35 cellular contexts compared by ENCODE assay signal in the genomic region with DNA sequence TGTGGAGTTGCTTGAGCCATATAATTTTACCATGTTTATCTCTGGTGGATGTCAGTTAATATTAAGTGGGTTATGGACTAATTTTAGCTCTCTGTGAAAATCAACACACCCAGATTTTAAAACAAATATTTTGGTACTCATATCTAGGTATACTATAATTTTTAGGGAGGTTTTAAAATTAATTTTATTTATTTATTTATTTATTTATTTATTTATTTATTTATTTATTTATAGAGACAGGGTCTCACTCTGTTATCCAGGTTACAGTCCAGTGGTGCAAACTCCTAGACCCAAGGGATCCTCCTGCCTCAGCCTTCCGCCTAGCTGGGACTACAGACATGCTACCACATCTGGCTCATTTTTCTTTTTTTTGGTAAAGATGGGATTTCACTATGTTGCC.
"Had no signal": no experiment of that assay in that cellular context is flagged by ENCODE, and none has a peak within 500 bp of the region (broad histone marks: within the 10 kb centered on the region; RNA-seq: fewer than 3 reads in every experiment).

No MANE protein-coding gene starts in this region.

- DNase-seq: Karpas-422, Kasumi-1, MG63, MM.1S, MV-4-11, NCI-H1048, NCI-H1092, NCI-H1092 treated with DMSO at 0.1 percent for 48 hours, NCI-H1105, NCI-H1105 treated with DMSO at 0.1 percent for 48 hours, NCI-H1417, NCI-H1417 treated with DMSO at 0.1 percent for 48 hours, NCI-H1436, NCI-H1436 treated with DMSO at 0.1 percent for 48 hours, NCI-H146, NCI-H1694, NCI-H1694 treated with DMSO at 0.1 percent for 48 hours, NCI-H187, NCI-H187 treated with DMSO at 0.1 percent for 48 hours, NCI-H1930, NCI-H2029, NCI-H2029 treated with DMSO at 0.1 percent for 48 hours, NCI-H2081, NCI-H2081 treated with DMSO at 0.1 percent for 48 hours, NCI-H2107, NCI-H2171, NCI-H2171 treated with DMSO at 0.1 percent for 48 hours, NCI-H2227 treated with DMSO at 0.1 percent for 48 hours, NCI-H226, NCI-H345, NCI-H446, NCI-H446 treated with DMSO at 0.1 percent for 48 hours, NCI-H510A, NCI-H510A treated with DMSO at 0.1 percent for 48 hours, NCI-H524 had no signal

- H3K36me3 ChIP-seq: MG63 had no signal

- H3K4me3 ChIP-seq: MG63 had no signal

- H3K9me3 ChIP-seq: MG63 had no signal
